Comparison of ENCODE assay signal across 3 cellular contexts in genomic region chr15:29403778-29404177, GRCh38.
TF ChIP-seq lines count a peak whose summit lies in the region.

No MANE protein-coding gene starts in this region.

TF ChIP-seq in A549, 52 proteins besides CTCF, POLR2A, EP300 and RAD21:
- no peak for TF ChIP-seq REST (IDR thresholded peaks at IDR 0.05)
- no peak for TF ChIP-seq HES2 (IDR thresholded peaks at IDR 0.05)
- no peak for TF ChIP-seq SMC3 (IDR thresholded peaks at IDR 0.05)
- TF ChIP-seq RARB (CRISPR knock-in tag; IDR thresholded peaks at IDR 0.05), result no peak
- TF ChIP-seq JUN (IDR thresholded peaks at IDR 0.05), result no peak
- TF ChIP-seq RCOR1 (IDR thresholded peaks at IDR 0.05; ENCODE audit: low read depth, low read length), result no peak
- TF ChIP-seq HDAC2 (IDR thresholded peaks at IDR 0.05), result no peak
- TF ChIP-seq MAFK (IDR thresholded peaks at IDR 0.05; ENCODE audit: partially characterized antibody), result no peak
- TF ChIP-seq ZFP36 (IDR thresholded peaks at IDR 0.05; ENCODE audit: borderline replicate concordance, partially characterized antibody), result no peak
- no peak for TF ChIP-seq RFX5 (IDR thresholded peaks at IDR 0.05)
- no peak for TF ChIP-seq ZSCAN20 (CRISPR knock-in tag; IDR thresholded peaks at IDR 0.05)
- TF ChIP-seq BCL3 (IDR thresholded peaks at IDR 0.05), result no peak
- TF ChIP-seq PHF8 (IDR thresholded peaks at IDR 0.05; ENCODE audit: borderline replicate concordance, low read depth), result no peak
- no peak for TF ChIP-seq HEYL (CRISPR knock-in tag; IDR thresholded peaks at IDR 0.05)
- TF ChIP-seq NFE2L2 (conservative IDR thresholded peaks at IDR 0.05; ENCODE audit: low read length), result no peak
- no peak for TF ChIP-seq EHF (CRISPR knock-in tag; IDR thresholded peaks at IDR 0.05)
- TF ChIP-seq NR3C1 (IDR thresholded peaks at IDR 0.05), result no peak
- TF ChIP-seq ZC3H11A (IDR thresholded peaks at IDR 0.05), result no peak

TF ChIP-seq in WTC11, 78 proteins besides CTCF, POLR2A, EP300 and RAD21 (continued from another document and continues in another):
- no peak for TF ChIP-seq IRF1 (CRISPR knock-in tag; IDR thresholded peaks at IDR 0.05)
- no peak for TF ChIP-seq ZNF317 (CRISPR knock-in tag; IDR thresholded peaks at IDR 0.05; ENCODE audit: borderline replicate concordance, low read depth)
- no peak for TF ChIP-seq TP53 (CRISPR knock-in tag; IDR thresholded peaks at IDR 0.05)
- TF ChIP-seq ZNF232 (CRISPR knock-in tag; IDR thresholded peaks at IDR 0.05), result no peak
- no peak for TF ChIP-seq MXD4 (CRISPR knock-in tag; IDR thresholded peaks at IDR 0.05; ENCODE audit: borderline replicate concordance)
- no peak for TF ChIP-seq OVOL2 (CRISPR knock-in tag; IDR thresholded peaks at IDR 0.05; ENCODE audit: borderline replicate concordance)
- no peak for TF ChIP-seq NFYB (CRISPR knock-in tag; conservative IDR thresholded peaks at IDR 0.05; ENCODE audit: low read depth)
- no peak for TF ChIP-seq ZNF219 (CRISPR knock-in tag; IDR thresholded peaks at IDR 0.05; ENCODE audit: borderline replicate concordance)
- no peak for TF ChIP-seq ZNF671 (CRISPR knock-in tag; IDR thresholded peaks at IDR 0.05)
- TF ChIP-seq ATF2 (CRISPR knock-in tag; IDR thresholded peaks at IDR 0.05; ENCODE audit: borderline replicate concordance, low read depth), result no peak
- TF ChIP-seq ZNF532 (CRISPR knock-in tag; IDR thresholded peaks at IDR 0.05; ENCODE audit: borderline replicate concordance), result no peak
- peak; percentile 97 for TF ChIP-seq ZNF423 (CRISPR knock-in tag; IDR thresholded peaks at IDR 0.05)
- no peak for TF ChIP-seq RELA (CRISPR knock-in tag; IDR thresholded peaks at IDR 0.05; ENCODE audit: borderline replicate concordance)
- TF ChIP-seq NR1H2 (CRISPR knock-in tag; IDR thresholded peaks at IDR 0.05), result no peak
- no peak for TF ChIP-seq PRRX2 (CRISPR knock-in tag; IDR thresholded peaks at IDR 0.05)
- TF ChIP-seq ATF3 (CRISPR knock-in tag; conservative IDR thresholded peaks at IDR 0.05), result no peak
- no peak for TF ChIP-seq ESRRA (CRISPR knock-in tag; IDR thresholded peaks at IDR 0.05; ENCODE audit: borderline replicate concordance)
- TF ChIP-seq ZNF512 (CRISPR knock-in tag; IDR thresholded peaks at IDR 0.05; ENCODE audit: borderline replicate concordance), result no peak

TF ChIP-seq in HepG2, 621 proteins besides CTCF, POLR2A, EP300 and RAD21 (continued from another document):
- TF ChIP-seq SNAPC4 (CRISPR knock-in tag; IDR thresholded peaks at IDR 0.05) (no peak), CEBPB (IDR thresholded peaks at IDR 0.05; ENCODE audit: borderline replicate concordance, low read depth, low read length) (no peak), ARNTL (CRISPR knock-in tag; IDR thresholded peaks at IDR 0.05) (no peak), ZNF263 (CRISPR knock-in tag; IDR thresholded peaks at IDR 0.05) (peak; percentile 99), TRIM22 (IDR thresholded peaks at IDR 0.05) (no peak), MBD4 (IDR thresholded peaks at IDR 0.05; ENCODE audit: borderline replicate concordance, low read length) (no peak), NRL (CRISPR knock-in tag; IDR thresholded peaks at IDR 0.05; ENCODE audit: borderline replicate concordance) (no peak), STAG1 (CRISPR knock-in tag; IDR thresholded peaks at IDR 0.05) (peak; percentile 25), ZNF276 (CRISPR knock-in tag; IDR thresholded peaks at IDR 0.05; ENCODE audit: low read depth) (no peak), GTF2F1 (IDR thresholded peaks at IDR 0.05; ENCODE audit: low read length) (no peak), CREM (IDR thresholded peaks at IDR 0.05) (no peak), CREM (CRISPR knock-in tag; IDR thresholded peaks at IDR 0.05) (no peak)
TF ChIP-seq in HepG2: peak in this region for 2.
